In genomic region chr7:99219985-99220384, GRCh38 we compare ENCODE assay signal across 29 cellular contexts. TPM values are rescaled to one million over a fixed set of nuclear protein-coding genes. Genes with fewer than 3 reads are reported as not detected.
"Had no signal": no experiment of that assay in that cellular context is flagged by ENCODE, and none has a peak within 500 bp of the region (broad histone marks: within the 10 kb centered on the region; RNA-seq: fewer than 3 reads in every experiment).

No MANE protein-coding gene starts in this region.

- H3K9me3 ChIP-seq: lower lobe of right lung, mucosa of descending colon, prostate gland, tibial nerve had no signal

- H3K27ac Mint-ChIP-seq: activated CD4-positive, alpha-beta T cell treated with anti-CD3 and anti-CD28 coated beads for 36 hours; activated CD8-positive, alpha-beta memory T cell treated with anti-CD3 and anti-CD28 coated beads, Interleukin-2, amount 10 ng/mL, durations not matched to agents 7 days and 5 days; activated CD8-positive, alpha-beta T cell treated with anti-CD3 and anti-CD28 coated beads, Interleukin-2, amount 10 ng/mL, durations not matched to agents 7 days and 5 days; activated naive CD4-positive, alpha-beta T cell treated with anti-CD3 and anti-CD28 coated beads, Interleukin-2, amount 50 U/mL, for 72 hours; activated T-helper 2 cell treated with anti-CD3 and anti-CD28 coated beads, Interferon-gamma antibody, Interleukin-2, Interleukin-4, amounts not matched to agents 10 μg/mL and 5 μg/mL and 100 μg/mL, durations not matched to agents 14 hours and 24 hours and 36 hours; natural killer cell treated with Interleukin-12 subunit alpha and Interleukin-12 subunit beta and Interleukin-15 and Interleukin-18, amount 100 ng/mL, for 72 hours had no signal

- H3K36me3 ChIP-seq: lower lobe of right lung, prostate gland, tibial nerve had no signal

- H3K36me3 Mint-ChIP-seq: activated CD8-positive, alpha-beta memory T cell treated with anti-CD3 and anti-CD28 coated beads, Interleukin-2, amount 10 ng/mL, durations not matched to agents 7 days and 5 days; activated naive CD4-positive, alpha-beta T cell treated with anti-CD3 and anti-CD28 coated beads, Interleukin-2, amount 50 U/mL, for 72 hours; natural killer cell treated with Interleukin-12 subunit alpha and Interleukin-12 subunit beta and Interleukin-15 and Interleukin-18, amount 100 ng/mL, for 72 hours had no signal

- H3K27me3 Mint-ChIP-seq: natural killer cell treated with Interleukin-12 subunit alpha and Interleukin-12 subunit beta and Interleukin-15 and Interleukin-18, amount 100 ng/mL, for 72 hours had no signal

- H3K27me3 ChIP-seq: tibial nerve had no signal

- DNase-seq: activated CD4-positive, alpha-beta T cell treated with anti-CD3 and anti-CD28 coated beads for 36 hours; activated CD4-positive, CD25-positive, alpha-beta regulatory T cell; activated CD8-positive, alpha-beta memory T cell treated with anti-CD3 and anti-CD28 coated beads, Interleukin-2, amount 10 ng/mL, durations not matched to agents 7 days and 5 days; activated CD8-positive, alpha-beta T cell treated with anti-CD3 and anti-CD28 coated beads, Interleukin-2, amount 10 ng/mL, durations not matched to agents 7 days and 5 days; activated T-cell treated with anti-CD3 and anti-CD28 coated beads, Interleukin-2, amount 50 U/mL, for 48 hours; foreskin fibroblast; head of caudate nucleus; hippocampal formation; kidney; lower lobe of right lung; mesenchymal stem cell; retina; stimulated activated CD4-positive, alpha-beta T cell treated with anti-CD3 and anti-CD28 coated beads, Interleukin-2, amount 100 ng/mL, for 48 hours; stimulated activated naive CD4-positive, alpha-beta T cell treated with Interleukin-2 at 50 U/mL for 16 hours had no signal

- H3K9me3 Mint-ChIP-seq: activated naive CD4-positive, alpha-beta T cell treated with anti-CD3 and anti-CD28 coated beads, Interleukin-2, amount 50 U/mL, for 72 hours; activated T-helper 2 cell treated with anti-CD3 and anti-CD28 coated beads, Interferon-gamma antibody, Interleukin-2, Interleukin-4, amounts not matched to agents 10 μg/mL and 5 μg/mL and 100 μg/mL, durations not matched to agents 14 hours and 24 hours and 36 hours; natural killer cell treated with Interleukin-12 subunit alpha and Interleukin-12 subunit beta and Interleukin-15 and Interleukin-18, amount 100 ng/mL, for 72 hours had no signal

- H3K4me2 ChIP-seq: smooth muscle cell had no signal

- H3K4me3 Mint-ChIP-seq: activated CD4-positive, alpha-beta T cell treated with anti-CD3 and anti-CD28 coated beads for 36 hours; activated CD8-positive, alpha-beta memory T cell treated with anti-CD3 and anti-CD28 coated beads, Interleukin-2, amount 10 ng/mL, durations not matched to agents 7 days and 5 days; activated CD8-positive, alpha-beta T cell treated with anti-CD3 and anti-CD28 coated beads, Interleukin-2, amount 10 ng/mL, durations not matched to agents 7 days and 5 days; natural killer cell treated with Interleukin-12 subunit alpha and Interleukin-12 subunit beta and Interleukin-15 and Interleukin-18, amount 100 ng/mL, for 72 hours had no signal

- H3K4me1 ChIP-seq: lower lobe of right lung, prostate gland, tibial nerve had no signal

- H3K4me3 ChIP-seq: coronary artery, lower lobe of right lung, mucosa of descending colon, prostate gland, smooth muscle cell, tibial nerve had no signal

- H3K27ac ChIP-seq: coronary artery, lower lobe of right lung, prostate gland, tibial nerve had no signal

RNA-seq across cellular contexts. Expression of gene KPNA7, which starts 12.1 kb away (rescaled TPM):
- total RNA-seq: activated CD4-positive, alpha-beta T cell treated with anti-CD3 and anti-CD28 coated beads for 36 hours; activated CD8-positive, alpha-beta memory T cell treated with anti-CD3 and anti-CD28 coated beads, Interleukin-2, amount 10 ng/mL, durations not matched to agents 7 days and 5 days; activated CD8-positive, alpha-beta T cell treated with anti-CD3 and anti-CD28 coated beads, Interleukin-2, amount 10 ng/mL, durations not matched to agents 7 days and 5 days; activated T-helper 2 cell treated with anti-CD3 and anti-CD28 coated beads, Interferon-gamma antibody, Interleukin-2, Interleukin-4, amounts not matched to agents 10 μg/mL and 5 μg/mL and 100 μg/mL, durations not matched to agents 14 hours and 24 hours and 36 hours; endothelial cell of umbilical vein; kidney; myocyte; natural killer cell treated with Interleukin-12 subunit alpha and Interleukin-12 subunit beta and Interleukin-15 and Interleukin-18, amount 100 ng/mL, for 72 hours; osteocyte; smooth muscle cell; T-helper 1 cell treated with Interleukin-12 subunit alpha and Interleukin-12 subunit beta and Interleukin-4 antibody, amounts not matched to agents 30 ng/mL and 1 ng/mL, for 36 hours; temporal lobe had no signal
- polyA plus RNA-seq: endothelial cell of umbilical vein, smooth muscle cell had no signal

RNA-seq across cellular contexts. Expression of gene MYH16, which starts 52.7 kb away (rescaled TPM):
- total RNA-seq: activated CD4-positive, alpha-beta T cell treated with anti-CD3 and anti-CD28 coated beads for 36 hours; activated CD8-positive, alpha-beta memory T cell treated with anti-CD3 and anti-CD28 coated beads, Interleukin-2, amount 10 ng/mL, durations not matched to agents 7 days and 5 days; activated CD8-positive, alpha-beta T cell treated with anti-CD3 and anti-CD28 coated beads, Interleukin-2, amount 10 ng/mL, durations not matched to agents 7 days and 5 days; activated T-helper 2 cell treated with anti-CD3 and anti-CD28 coated beads, Interferon-gamma antibody, Interleukin-2, Interleukin-4, amounts not matched to agents 10 μg/mL and 5 μg/mL and 100 μg/mL, durations not matched to agents 14 hours and 24 hours and 36 hours; esophagus mucosa; kidney; left colon; lower lobe of right lung; mucosa of descending colon; myocyte; natural killer cell treated with Interleukin-12 subunit alpha and Interleukin-12 subunit beta and Interleukin-15 and Interleukin-18, amount 100 ng/mL, for 72 hours; osteocyte; smooth muscle cell; T-helper 1 cell treated with Interleukin-12 subunit alpha and Interleukin-12 subunit beta and Interleukin-4 antibody, amounts not matched to agents 30 ng/mL and 1 ng/mL, for 36 hours; temporal lobe; tibial nerve had no signal
- polyA plus RNA-seq: smooth muscle cell had no signal
